ENCODE assay signal across 29 cellular contexts in genomic region chr9:100511205-100511604, GRCh38. TPM values are rescaled to one million over a fixed set of nuclear protein-coding genes. Genes with fewer than 3 reads are reported as not detected.
"Had no signal": no experiment of that assay in that cellular context is flagged by ENCODE, and none has a peak within 500 bp of the region (broad histone marks: within the 10 kb centered on the region; RNA-seq: fewer than 3 reads in every experiment).

No MANE protein-coding gene starts in this region.

- H3K27ac ChIP-seq: colonic mucosa, epithelial cell of prostate, esophagus squamous epithelium, gastrocnemius medialis, heart right ventricle, left lung, lower lobe of right lung had no signal

- H3K36me3 ChIP-seq: colonic mucosa, esophagus squamous epithelium, gastrocnemius medialis, heart right ventricle, left lung, lower lobe of right lung had no signal

- H3K27me3 Mint-ChIP-seq: dendritic cell treated with granulocyte-macrophage colony-stimulating factor and Interleukin-4, amounts not matched to agents 40 ng/mL and 50 ng/mL, for 4 days; effector memory CD8-positive, alpha-beta T cell; naive B cell had no signal

- H3K4me3 ChIP-seq: colonic mucosa, esophagus squamous epithelium, gastrocnemius medialis, heart right ventricle, left lung, lower lobe of right lung, mucosa of descending colon had no signal

- H3K4me1 ChIP-seq: colonic mucosa, esophagus squamous epithelium, gastrocnemius medialis, heart right ventricle, left lung, lower lobe of right lung had no signal

- H3K4me3 Mint-ChIP-seq: dendritic cell treated with granulocyte-macrophage colony-stimulating factor and Interleukin-4, amounts not matched to agents 40 ng/mL and 50 ng/mL, for 4 days; effector memory CD8-positive, alpha-beta T cell; endodermal cell; mesothelial cell of epicardium; naive B cell had no signal

- H3K27me3 ChIP-seq: colonic mucosa, esophagus squamous epithelium, gastrocnemius medialis, heart right ventricle, left lung had no signal

- DNase-seq: colonic mucosa; cortex of kidney; effector CD8-positive, alpha-beta T cell; effector memory CD8-positive, alpha-beta T cell; endodermal cell; erythroblast; esophagus squamous epithelium; foreskin fibroblast; foreskin melanocyte; gastrocnemius medialis; glutamatergic neuron; head of caudate nucleus; heart right ventricle; hippocampal formation; left cardiac atrium; left lung; left ventricle myocardium superior; lower lobe of right lung; mesenchymal stem cell; mucosa of descending colon; naive B cell had no signal

- H3K27ac Mint-ChIP-seq: dendritic cell treated with granulocyte-macrophage colony-stimulating factor and Interleukin-4, amounts not matched to agents 40 ng/mL and 50 ng/mL, for 4 days; effector memory CD8-positive, alpha-beta T cell; endodermal cell; mesothelial cell of epicardium had no signal

- FAIRE-seq: endometrium, islet of Langerhans, keratinocyte had no signal

- H3K9me3 Mint-ChIP-seq: dendritic cell treated with granulocyte-macrophage colony-stimulating factor and Interleukin-4, amounts not matched to agents 40 ng/mL and 50 ng/mL, for 4 days had no signal

- H3K9me3 ChIP-seq: colonic mucosa, esophagus squamous epithelium, gastrocnemius medialis, heart right ventricle, left lung, lower lobe of right lung, mucosa of descending colon had no signal

- H3K4me1 Mint-ChIP-seq: naive B cell had no signal

- ATAC-seq: effector memory CD8-positive, alpha-beta T cell; esophagus mucosa; gastrocnemius medialis; heart right ventricle; left cardiac atrium; left lung; left ventricle myocardium superior; lower lobe of right lung; mucosa of descending colon had no signal

RNA-seq across cellular contexts. Expression of gene TMEFF1, which starts 38.3 kb away (rescaled TPM):
- total RNA-seq: esophagus mucosa, gastrocnemius medialis, left ventricle myocardium superior, lower leg skin had no signal
- polyA plus RNA-seq: keratinocyte had no signal
